In the genomic region with DNA sequence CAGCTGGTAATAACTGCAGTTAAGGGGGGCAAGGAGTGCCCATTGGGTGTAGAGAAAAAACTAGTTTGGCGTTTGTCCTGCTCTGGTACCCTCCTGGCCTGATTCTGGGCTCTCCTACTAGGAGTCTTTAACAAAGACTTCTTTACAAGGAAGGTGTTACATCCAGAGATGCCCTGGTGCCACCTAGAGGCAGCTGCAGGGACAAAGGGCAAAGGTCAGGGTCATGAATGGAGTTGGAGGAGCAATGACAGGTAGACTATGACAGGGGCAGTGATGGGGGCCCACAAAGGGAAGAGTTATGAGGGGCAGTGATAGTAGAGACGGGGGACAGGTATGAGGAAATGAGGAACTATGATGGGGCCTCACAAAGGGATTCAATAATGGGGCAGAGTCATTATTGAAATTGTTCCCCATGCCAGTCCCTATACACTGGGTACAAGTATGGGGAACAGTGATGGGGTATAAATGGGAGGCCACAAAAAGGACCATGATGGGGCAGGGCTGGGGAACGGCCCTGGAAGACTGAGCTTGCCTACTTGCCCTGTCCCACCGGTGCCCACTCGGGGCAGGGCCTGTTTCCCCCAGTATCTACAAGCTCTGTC, we compare ENCODE assay signal across 1 cellular context.
TF ChIP-seq lines count a peak whose summit lies in the region.

No MANE protein-coding gene starts in this region.

TF ChIP-seq in K562, 482 proteins besides CTCF, POLR2A, EP300 and RAD21:
- TF ChIP-seq, protein P1, sequence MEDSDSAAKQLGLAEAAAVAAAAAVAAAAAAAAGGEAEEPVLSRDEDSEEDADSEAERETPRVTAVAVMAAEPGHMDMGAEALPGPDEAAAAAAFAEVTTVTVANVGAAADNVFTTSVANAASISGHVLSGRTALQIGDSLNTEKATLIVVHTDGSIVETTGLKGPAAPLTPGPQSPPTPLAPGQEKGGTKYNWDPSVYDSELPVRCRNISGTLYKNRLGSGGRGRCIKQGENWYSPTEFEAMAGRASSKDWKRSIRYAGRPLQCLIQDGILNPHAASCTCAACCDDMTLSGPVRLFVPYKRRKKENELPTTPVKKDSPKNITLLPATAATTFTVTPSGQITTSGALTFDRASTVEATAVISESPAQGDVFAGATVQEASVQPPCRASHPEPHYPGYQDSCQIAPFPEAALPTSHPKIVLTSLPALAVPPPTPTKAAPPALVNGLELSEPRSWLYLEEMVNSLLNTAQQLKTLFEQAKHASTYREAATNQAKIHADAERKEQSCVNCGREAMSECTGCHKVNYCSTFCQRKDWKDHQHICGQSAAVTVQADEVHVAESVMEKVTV (CRISPR knock-in tag; IDR thresholded peaks at IDR 0.05): 0 out of 2 replicates have a peak, but pooled peaks have one; percentile 6
- TF ChIP-seq NR2C1 (IDR thresholded peaks at IDR 0.05) (peak; percentile 95), NR2C1 (tag; IDR thresholded peaks at IDR 0.05) (peak; percentile 96), GABPA (tag; conservative IDR thresholded peaks at IDR 0.05; ENCODE audit: low read depth) (no peak), HDGF (IDR thresholded peaks at IDR 0.05) (no peak), MTA2 (IDR thresholded peaks at IDR 0.05; ENCODE audit: low read depth) (0 out of 2 replicates have a peak, but pooled peaks have one; percentile 16), MAZ (CRISPR knock-in tag; conservative IDR thresholded peaks at IDR 0.05 in 1 of 2, IDR thresholded peaks at IDR 0.05 in 1 of 2) (no peak), NR2F6 (CRISPR knock-in tag; IDR thresholded peaks at IDR 0.05) (peak; percentile 98), FOSL1 (tag; conservative IDR thresholded peaks at IDR 0.05) (no peak), NR2C2 (CRISPR knock-in tag; IDR thresholded peaks at IDR 0.05) (peak; percentile 95), NR2C2 (tag; IDR thresholded peaks at IDR 0.05) (peak; percentile 96), ELF4 (CRISPR knock-in tag; IDR thresholded peaks at IDR 0.05) (no peak), ZC3H8 (IDR thresholded peaks at IDR 0.05) (no peak), RCOR1 (IDR thresholded peaks at IDR 0.05; ENCODE audit: borderline replicate concordance in 1 of 2, low read depth in 2 of 2, low read length in 2 of 2) (peak in 1 of 2 experiments; percentile 27; a peak in 1 of 4 replicates), GTF2A2 (tag; IDR thresholded peaks at IDR 0.05) (no peak), ZNF24 (IDR thresholded peaks at IDR 0.05) (no peak), NFXL1 (CRISPR knock-in tag; IDR thresholded peaks at IDR 0.05) (no peak), RB1 (IDR thresholded peaks at IDR 0.05; ENCODE audit: low read depth) (0 out of 2 replicates have a peak, but pooled peaks have one; percentile 24), CBFA2T3 (IDR thresholded peaks at IDR 0.05) (no peak), COPS2 (conservative IDR thresholded peaks at IDR 0.05) (no peak), PHF20 (IDR thresholded peaks at IDR 0.05; ENCODE audit: partially characterized antibody) (no peak), KAT2B (IDR thresholded peaks at IDR 0.05; ENCODE audit: low read depth, low read length) (no peak), ZNF507 (tag; conservative IDR thresholded peaks at IDR 0.05) (no peak), POLR2AphosphoS2 (IDR thresholded peaks at IDR 0.05; ENCODE audit: low read length) (0 out of 2 replicates have a peak, but pooled peaks have one; percentile 47), C11orf30 (IDR thresholded peaks at IDR 0.05; ENCODE audit: low read depth) (no peak), LARP7 (IDR thresholded peaks at IDR 0.05) (no peak), NFYB (IDR thresholded peaks at IDR 0.05; ENCODE audit: extremely low read depth, insufficient read length) (no peak), RBM39 (optimal IDR thresholded peaks at IDR 0.05; ENCODE audit: low read depth, low read length) (no peak), ELF2 (CRISPR knock-in tag; IDR thresholded peaks at IDR 0.05) (no peak), CTBP1 (IDR thresholded peaks at IDR 0.05; ENCODE audit: borderline replicate concordance) (peak; percentile 46), WHSC1 (IDR thresholded peaks at IDR 0.05; ENCODE audit: low read length) (no peak), CBX5 (IDR thresholded peaks at IDR 0.05; ENCODE audit: borderline replicate concordance, low read depth) (no peak), ESRRA (IDR thresholded peaks at IDR 0.05; ENCODE audit: borderline replicate concordance, low read depth) (peak; percentile 99), ZNF668 (CRISPR knock-in tag; IDR thresholded peaks at IDR 0.05) (no peak), MEIS2 (IDR thresholded peaks at IDR 0.05; ENCODE audit: partially characterized antibody) (no peak), HSF4 (CRISPR knock-in tag; IDR thresholded peaks at IDR 0.05; ENCODE audit: borderline replicate concordance) (no peak), ZBED1 (IDR thresholded peaks at IDR 0.05) (no peak)
- TF ChIP-seq, protein P2, sequence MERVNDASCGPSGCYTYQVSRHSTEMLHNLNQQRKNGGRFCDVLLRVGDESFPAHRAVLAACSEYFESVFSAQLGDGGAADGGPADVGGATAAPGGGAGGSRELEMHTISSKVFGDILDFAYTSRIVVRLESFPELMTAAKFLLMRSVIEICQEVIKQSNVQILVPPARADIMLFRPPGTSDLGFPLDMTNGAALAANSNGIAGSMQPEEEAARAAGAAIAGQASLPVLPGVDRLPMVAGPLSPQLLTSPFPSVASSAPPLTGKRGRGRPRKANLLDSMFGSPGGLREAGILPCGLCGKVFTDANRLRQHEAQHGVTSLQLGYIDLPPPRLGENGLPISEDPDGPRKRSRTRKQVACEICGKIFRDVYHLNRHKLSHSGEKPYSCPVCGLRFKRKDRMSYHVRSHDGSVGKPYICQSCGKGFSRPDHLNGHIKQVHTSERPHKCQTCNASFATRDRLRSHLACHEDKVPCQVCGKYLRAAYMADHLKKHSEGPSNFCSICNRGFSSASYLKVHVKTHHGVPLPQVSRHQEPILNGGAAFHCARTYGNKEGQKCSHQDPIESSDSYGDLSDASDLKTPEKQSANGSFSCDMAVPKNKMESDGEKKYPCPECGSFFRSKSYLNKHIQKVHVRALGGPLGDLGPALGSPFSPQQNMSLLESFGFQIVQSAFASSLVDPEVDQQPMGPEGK (CRISPR knock-in tag; IDR thresholded peaks at IDR 0.05; ENCODE audit: borderline replicate concordance): no peak
- TF ChIP-seq, protein P3, sequence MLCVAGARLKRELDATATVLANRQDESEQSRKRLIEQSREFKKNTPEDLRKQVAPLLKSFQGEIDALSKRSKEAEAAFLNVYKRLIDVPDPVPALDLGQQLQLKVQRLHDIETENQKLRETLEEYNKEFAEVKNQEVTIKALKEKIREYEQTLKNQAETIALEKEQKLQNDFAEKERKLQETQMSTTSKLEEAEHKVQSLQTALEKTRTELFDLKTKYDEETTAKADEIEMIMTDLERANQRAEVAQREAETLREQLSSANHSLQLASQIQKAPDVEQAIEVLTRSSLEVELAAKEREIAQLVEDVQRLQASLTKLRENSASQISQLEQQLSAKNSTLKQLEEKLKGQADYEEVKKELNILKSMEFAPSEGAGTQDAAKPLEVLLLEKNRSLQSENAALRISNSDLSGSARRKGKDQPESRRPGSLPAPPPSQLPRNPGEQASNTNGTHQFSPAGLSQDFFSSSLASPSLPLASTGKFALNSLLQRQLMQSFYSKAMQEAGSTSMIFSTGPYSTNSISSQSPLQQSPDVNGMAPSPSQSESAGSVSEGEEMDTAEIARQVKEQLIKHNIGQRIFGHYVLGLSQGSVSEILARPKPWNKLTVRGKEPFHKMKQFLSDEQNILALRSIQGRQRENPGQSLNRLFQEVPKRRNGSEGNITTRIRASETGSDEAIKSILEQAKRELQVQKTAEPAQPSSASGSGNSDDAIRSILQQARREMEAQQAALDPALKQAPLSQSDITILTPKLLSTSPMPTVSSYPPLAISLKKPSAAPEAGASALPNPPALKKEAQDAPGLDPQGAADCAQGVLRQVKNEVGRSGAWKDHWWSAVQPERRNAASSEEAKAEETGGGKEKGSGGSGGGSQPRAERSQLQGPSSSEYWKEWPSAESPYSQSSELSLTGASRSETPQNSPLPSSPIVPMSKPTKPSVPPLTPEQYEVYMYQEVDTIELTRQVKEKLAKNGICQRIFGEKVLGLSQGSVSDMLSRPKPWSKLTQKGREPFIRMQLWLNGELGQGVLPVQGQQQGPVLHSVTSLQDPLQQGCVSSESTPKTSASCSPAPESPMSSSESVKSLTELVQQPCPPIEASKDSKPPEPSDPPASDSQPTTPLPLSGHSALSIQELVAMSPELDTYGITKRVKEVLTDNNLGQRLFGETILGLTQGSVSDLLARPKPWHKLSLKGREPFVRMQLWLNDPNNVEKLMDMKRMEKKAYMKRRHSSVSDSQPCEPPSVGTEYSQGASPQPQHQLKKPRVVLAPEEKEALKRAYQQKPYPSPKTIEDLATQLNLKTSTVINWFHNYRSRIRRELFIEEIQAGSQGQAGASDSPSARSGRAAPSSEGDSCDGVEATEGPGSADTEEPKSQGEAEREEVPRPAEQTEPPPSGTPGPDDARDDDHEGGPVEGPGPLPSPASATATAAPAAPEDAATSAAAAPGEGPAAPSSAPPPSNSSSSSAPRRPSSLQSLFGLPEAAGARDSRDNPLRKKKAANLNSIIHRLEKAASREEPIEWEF (CRISPR knock-in tag; IDR thresholded peaks at IDR 0.05): no peak
- TF ChIP-seq, protein P4, sequence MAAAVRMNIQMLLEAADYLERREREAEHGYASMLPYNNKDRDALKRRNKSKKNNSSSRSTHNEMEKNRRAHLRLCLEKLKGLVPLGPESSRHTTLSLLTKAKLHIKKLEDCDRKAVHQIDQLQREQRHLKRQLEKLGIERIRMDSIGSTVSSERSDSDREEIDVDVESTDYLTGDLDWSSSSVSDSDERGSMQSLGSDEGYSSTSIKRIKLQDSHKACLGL (CRISPR knock-in tag; IDR thresholded peaks at IDR 0.05; ENCODE audit: borderline replicate concordance, poor library complexity, severe bottlenecking): no peak
- TF ChIP-seq, protein P5, sequence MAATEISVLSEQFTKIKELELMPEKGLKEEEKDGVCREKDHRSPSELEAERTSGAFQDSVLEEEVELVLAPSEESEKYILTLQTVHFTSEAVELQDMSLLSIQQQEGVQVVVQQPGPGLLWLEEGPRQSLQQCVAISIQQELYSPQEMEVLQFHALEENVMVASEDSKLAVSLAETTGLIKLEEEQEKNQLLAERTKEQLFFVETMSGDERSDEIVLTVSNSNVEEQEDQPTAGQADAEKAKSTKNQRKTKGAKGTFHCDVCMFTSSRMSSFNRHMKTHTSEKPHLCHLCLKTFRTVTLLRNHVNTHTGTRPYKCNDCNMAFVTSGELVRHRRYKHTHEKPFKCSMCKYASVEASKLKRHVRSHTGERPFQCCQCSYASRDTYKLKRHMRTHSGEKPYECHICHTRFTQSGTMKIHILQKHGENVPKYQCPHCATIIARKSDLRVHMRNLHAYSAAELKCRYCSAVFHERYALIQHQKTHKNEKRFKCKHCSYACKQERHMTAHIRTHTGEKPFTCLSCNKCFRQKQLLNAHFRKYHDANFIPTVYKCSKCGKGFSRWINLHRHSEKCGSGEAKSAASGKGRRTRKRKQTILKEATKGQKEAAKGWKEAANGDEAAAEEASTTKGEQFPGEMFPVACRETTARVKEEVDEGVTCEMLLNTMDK (IDR thresholded peaks at IDR 0.05; ENCODE audit: borderline replicate concordance, insufficient read depth, low read depth, low read length, poor library complexity, severe bottlenecking): peak; percentile 49
- TF ChIP-seq, protein P6, sequence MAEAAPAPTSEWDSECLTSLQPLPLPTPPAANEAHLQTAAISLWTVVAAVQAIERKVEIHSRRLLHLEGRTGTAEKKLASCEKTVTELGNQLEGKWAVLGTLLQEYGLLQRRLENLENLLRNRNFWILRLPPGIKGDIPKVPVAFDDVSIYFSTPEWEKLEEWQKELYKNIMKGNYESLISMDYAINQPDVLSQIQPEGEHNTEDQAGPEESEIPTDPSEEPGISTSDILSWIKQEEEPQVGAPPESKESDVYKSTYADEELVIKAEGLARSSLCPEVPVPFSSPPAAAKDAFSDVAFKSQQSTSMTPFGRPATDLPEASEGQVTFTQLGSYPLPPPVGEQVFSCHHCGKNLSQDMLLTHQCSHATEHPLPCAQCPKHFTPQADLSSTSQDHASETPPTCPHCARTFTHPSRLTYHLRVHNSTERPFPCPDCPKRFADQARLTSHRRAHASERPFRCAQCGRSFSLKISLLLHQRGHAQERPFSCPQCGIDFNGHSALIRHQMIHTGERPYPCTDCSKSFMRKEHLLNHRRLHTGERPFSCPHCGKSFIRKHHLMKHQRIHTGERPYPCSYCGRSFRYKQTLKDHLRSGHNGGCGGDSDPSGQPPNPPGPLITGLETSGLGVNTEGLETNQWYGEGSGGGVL (CRISPR knock-in tag; IDR thresholded peaks at IDR 0.05): no peak
- TF ChIP-seq, protein P7, sequence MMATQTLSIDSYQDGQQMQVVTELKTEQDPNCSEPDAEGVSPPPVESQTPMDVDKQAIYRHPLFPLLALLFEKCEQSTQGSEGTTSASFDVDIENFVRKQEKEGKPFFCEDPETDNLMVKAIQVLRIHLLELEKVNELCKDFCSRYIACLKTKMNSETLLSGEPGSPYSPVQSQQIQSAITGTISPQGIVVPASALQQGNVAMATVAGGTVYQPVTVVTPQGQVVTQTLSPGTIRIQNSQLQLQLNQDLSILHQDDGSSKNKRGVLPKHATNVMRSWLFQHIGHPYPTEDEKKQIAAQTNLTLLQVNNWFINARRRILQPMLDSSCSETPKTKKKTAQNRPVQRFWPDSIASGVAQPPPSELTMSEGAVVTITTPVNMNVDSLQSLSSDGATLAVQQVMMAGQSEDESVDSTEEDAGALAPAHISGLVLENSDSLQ (IDR thresholded peaks at IDR 0.05): peak; percentile 23; the same call in 1 of the 2 replicates
